Comparison of ENCODE assay signal across 25 cellular contexts in the genomic region with DNA sequence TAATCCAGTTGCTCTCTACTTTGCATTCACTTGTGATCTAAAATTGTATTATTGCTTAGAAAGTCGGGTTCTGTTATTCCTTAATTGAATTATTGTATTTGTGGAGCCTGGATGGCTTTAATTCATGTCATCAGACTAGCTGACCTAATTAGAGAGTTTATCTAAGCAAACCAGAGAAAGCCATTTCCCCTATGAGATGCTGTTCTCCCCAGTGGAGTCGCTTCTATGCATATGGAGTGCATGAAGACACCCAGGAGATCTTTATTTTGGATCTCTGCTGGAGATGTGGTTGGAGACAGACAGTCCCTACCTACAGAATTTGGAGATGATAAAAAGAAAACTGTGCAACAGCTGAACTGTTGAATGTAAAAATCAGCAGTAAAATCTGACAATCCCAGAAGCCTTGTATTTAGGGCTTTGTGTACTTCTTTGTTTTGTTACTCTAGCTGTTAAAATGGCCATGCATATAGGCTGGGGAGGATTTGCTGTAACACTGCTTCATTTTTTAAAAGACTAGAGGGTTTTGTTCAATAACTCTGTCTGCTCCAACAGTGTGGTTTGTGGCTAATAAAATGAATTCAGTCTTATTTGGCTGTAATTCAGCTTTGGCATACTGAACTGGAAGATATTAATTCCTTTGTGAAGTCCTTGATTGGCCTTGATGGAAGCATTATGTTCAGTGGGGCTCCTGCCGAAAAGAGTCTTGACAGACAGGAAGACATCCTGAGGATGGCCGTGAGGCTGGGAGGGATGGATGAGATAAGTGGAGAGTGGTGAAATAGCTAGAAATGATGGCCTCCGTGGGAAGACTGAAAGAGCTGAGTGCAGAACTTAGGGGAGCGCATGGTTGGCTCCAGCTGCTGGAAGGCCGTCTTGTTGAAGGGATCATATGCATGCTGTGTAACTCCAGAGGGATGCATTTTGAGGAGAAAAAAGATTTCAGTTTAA. TPM values are rescaled to one million over a fixed set of nuclear protein-coding genes. Genes with fewer than 3 reads are reported as not detected.
DNase-seq lines count a peak whose midpoint lies in the region; TF ChIP-seq lines count a peak whose summit lies in the region.
"Had no signal": no experiment of that assay in that cellular context is flagged by ENCODE, and none has a peak within 500 bp of the region (broad histone marks: within the 10 kb centered on the region; RNA-seq: fewer than 3 reads in every experiment).

No MANE protein-coding gene starts in this region.

- H3K79me2 ChIP-seq in hepatocyte, result no peaks in the 10 kb centered on the region
- H3K79me2 ChIP-seq: parathyroid adenoma had no signal

- DNase-seq in activated CD4-positive, alpha-beta T cell treated with anti-CD3 and anti-CD28 coated beads, Interleukin-2, amount 10 ng/mL, durations not matched to agents 24 days and 14 days, result no peak
- no peak for DNase-seq in activated CD4-positive, alpha-beta T cell treated with anti-CD3 and anti-CD28 coated beads, Interleukin-2, amount 50 U/mL, for 48 hours
- DNase-seq in myocyte (ENCODE audit: low read depth) (peak; percentile 20), cerebellum (ENCODE audit: low spot score) (no peak), GM19238 (ENCODE audit: insufficient read length, low spot score) (no peak), hepatocyte (ENCODE audit: low spot score) (no peak)
- DNase-seq in activated naive CD4-positive, alpha-beta T cell treated with Interleukin-2 at 50 U/mL for 16 hours, result no peak
- DNase-seq: activated CD4-positive, CD25-positive, alpha-beta regulatory T cell treated with anti-CD3 and anti-CD28 coated beads, Interleukin-2, amount 50 U/mL, for 72 hours; activated gamma-delta T cell treated with Interleukin-2 at 50 U/mL for 16 hours; AML-193; heart right ventricle; HFFc6; IMR-90; naive thymus-derived CD8-positive, alpha-beta T cell; NCI-H1092 treated with DMSO at 0.1 percent for 48 hours; NCI-H1930; NCI-H69; tibial artery had no signal

- no peaks in the 10 kb centered on the region for H3K9me3 Mint-ChIP-seq in activated CD4-positive, alpha-beta T cell treated with anti-CD3 and anti-CD28 coated beads, Interleukin-2, amount 10 ng/mL, durations not matched to agents 24 days and 14 days
- H3K9me3 Mint-ChIP-seq in brain, result no peaks in the 10 kb centered on the region
- H3K9me3 Mint-ChIP-seq: dendritic cell treated with granulocyte-macrophage colony-stimulating factor and Interleukin-4, amounts not matched to agents 40 ng/mL and 50 ng/mL, for 4 days; naive thymus-derived CD8-positive, alpha-beta T cell; stimulated activated naive CD8-positive, alpha-beta T cell treated with anti-CD3 and anti-CD28 coated beads, Interleukin-15, Interleukin-2, amounts not matched to agents 100 ng/mL and 50 ng/mL, for 24 hours had no signal

- H3K4me3 Mint-ChIP-seq in activated CD4-positive, alpha-beta T cell treated with anti-CD3 and anti-CD28 coated beads, Interleukin-2, amount 10 ng/mL, durations not matched to agents 24 days and 14 days, result no peak overlapping the region
- peak overlapping the region in 1 of 5 experiments; percentile 1 for H3K4me3 Mint-ChIP-seq in brain
- H3K4me3 Mint-ChIP-seq: dendritic cell treated with granulocyte-macrophage colony-stimulating factor and Interleukin-4, amounts not matched to agents 40 ng/mL and 50 ng/mL, for 4 days; HFFc6; naive thymus-derived CD8-positive, alpha-beta T cell; stimulated activated naive CD8-positive, alpha-beta T cell treated with anti-CD3 and anti-CD28 coated beads, Interleukin-15, Interleukin-2, amounts not matched to agents 100 ng/mL and 50 ng/mL, for 24 hours had no signal

- no peaks in the 10 kb centered on the region for H3K9me3 ChIP-seq in hepatocyte (ENCODE audit: low read depth)
- H3K9me3 ChIP-seq: heart right ventricle, tibial artery had no signal

- H2AFZ ChIP-seq in hepatocyte, result no peak overlapping the region
- H2AFZ ChIP-seq: parathyroid adenoma had no signal

- peaks cover 18% of the 10 kb centered on the region for H3K4me1 Mint-ChIP-seq in activated CD4-positive, alpha-beta T cell treated with anti-CD3 and anti-CD28 coated beads, Interleukin-2, amount 10 ng/mL, durations not matched to agents 24 days and 14 days
- peaks cover 86% of the 10 kb centered on the region for H3K4me1 Mint-ChIP-seq in brain
- H3K4me1 Mint-ChIP-seq: naive thymus-derived CD8-positive, alpha-beta T cell had no signal

- H3K4me2 ChIP-seq in hepatocyte, result no peak overlapping the region

- peak overlapping the region; percentile 35 for H3K27ac Mint-ChIP-seq in activated CD4-positive, alpha-beta T cell treated with anti-CD3 and anti-CD28 coated beads, Interleukin-2, amount 10 ng/mL, durations not matched to agents 24 days and 14 days
- H3K27ac Mint-ChIP-seq in brain, result peak overlapping the region; percentile 25 to 89 (median 80)
- H3K27ac Mint-ChIP-seq: HFFc6; naive thymus-derived CD8-positive, alpha-beta T cell; stimulated activated naive CD8-positive, alpha-beta T cell treated with anti-CD3 and anti-CD28 coated beads, Interleukin-15, Interleukin-2, amounts not matched to agents 100 ng/mL and 50 ng/mL, for 24 hours had no signal

- 81% methylated on average over 7 of the region's 7 CpGs for WGBS in hepatocyte (ENCODE audit: low lambda C conversion rate, missing lambda C conversion rate)

- H3K9me2 ChIP-seq in hepatocyte (replicated peaks; ENCODE audit: insufficient read depth), result no peaks in the 10 kb centered on the region

- H3K4me1 ChIP-seq in hepatocyte (ENCODE audit: insufficient read depth), result peaks cover 11% of the 10 kb centered on the region
- H3K4me1 ChIP-seq: parathyroid adenoma, tibial artery had no signal

- H3K27ac ChIP-seq in hepatocyte, result no peak overlapping the region
- H3K27ac ChIP-seq: heart right ventricle, parathyroid adenoma, RWPE1, tibial artery had no signal

- intact Hi-C loops in activated CD4-positive, alpha-beta T cell treated with anti-CD3 and anti-CD28 coated beads, Interleukin-2, amount 10 ng/mL, durations not matched to agents 24 days and 14 days (cut with micrococcal nuclease), result no loop called here

- no peaks in the 10 kb centered on the region for H4K20me1 ChIP-seq in hepatocyte (ENCODE audit: insufficient read depth, poor library complexity, severe bottlenecking)

- peaks cover 41% of the 10 kb centered on the region for H3K36me3 Mint-ChIP-seq in activated CD4-positive, alpha-beta T cell treated with anti-CD3 and anti-CD28 coated beads, Interleukin-2, amount 10 ng/mL, durations not matched to agents 24 days and 14 days (ENCODE audit: low read depth)
- peaks cover 33% of the 10 kb centered on the region for H3K36me3 Mint-ChIP-seq in brain

- no peaks in the 10 kb centered on the region for H3K27me3 ChIP-seq in hepatocyte
- H3K27me3 ChIP-seq: heart right ventricle, tibial artery had no signal

- TF ChIP-seq CTCF in brain (conservative IDR thresholded peaks at IDR 0.05) (no peak), hepatocyte (IDR thresholded peaks at IDR 0.05; ENCODE audit: poor library complexity) (no peak)

- H3K27me3 Mint-ChIP-seq in activated CD4-positive, alpha-beta T cell treated with anti-CD3 and anti-CD28 coated beads, Interleukin-2, amount 10 ng/mL, durations not matched to agents 24 days and 14 days, result no peaks in the 10 kb centered on the region
- H3K27me3 Mint-ChIP-seq in brain, result no peaks in the 10 kb centered on the region
- H3K27me3 Mint-ChIP-seq: dendritic cell treated with granulocyte-macrophage colony-stimulating factor and Interleukin-4, amounts not matched to agents 40 ng/mL and 50 ng/mL, for 4 days; naive thymus-derived CD8-positive, alpha-beta T cell; stimulated activated naive CD8-positive, alpha-beta T cell treated with anti-CD3 and anti-CD28 coated beads, Interleukin-15, Interleukin-2, amounts not matched to agents 100 ng/mL and 50 ng/mL, for 24 hours had no signal

- H3K36me3 ChIP-seq in hepatocyte (replicated peaks; ENCODE audit: insufficient read depth, low read depth), result no peaks in the 10 kb centered on the region

- no peak overlapping the region for H3K4me3 ChIP-seq in hepatocyte
- H3K4me3 ChIP-seq: heart right ventricle, tibial artery had no signal

RNA-seq across cellular contexts. Expression of gene MYO18B, which starts 45.0 kb away (rescaled TPM):
- 0.40 and 0.49 TPM in 2 replicates for total RNA-seq in activated CD4-positive, alpha-beta T cell treated with anti-CD3 and anti-CD28 coated beads, Interleukin-2, amount 10 ng/mL, durations not matched to agents 24 days and 14 days
- polyA plus RNA-seq in brain (ENCODE audit: insufficient read depth, low read depth, low replicate concordance) (2.6 TPM), hepatocyte (not detected in 2 replicates)
- total RNA-seq in myocyte (165 and 251 TPM in 2 replicates), cerebellum (0.36 TPM), hepatocyte (0.04 and 0.23 TPM in 2 replicates)
- polyA plus RNA-seq in myocyte (2012), result 73.3 TPM
- total RNA-seq: A172, sciatic nerve had no signal
- polyA plus RNA-seq: IMR-90 had no signal

Comparison
In these comparisons a context has a peak if more than half of its experiments do, and no peak if none do; other contexts are left out.
1. RNA of gene MYO18B, which starts 45.0 kb away (total RNA-seq): 165 to 251 TPM in myocyte; 0.40 to 0.49 TPM in activated CD4-positive, alpha-beta T cell treated with anti-CD3 and anti-CD28 coated beads, Interleukin-2, amount 10 ng/mL, durations not matched to agents 24 days and 14 days, 0.36 TPM in cerebellum (single experiment) and 0.04 to 0.23 TPM in hepatocyte; every median in the first group is over 100 times any median in the second.